Comparison of ENCODE assay signal across 13 cellular contexts in the genomic region with DNA sequence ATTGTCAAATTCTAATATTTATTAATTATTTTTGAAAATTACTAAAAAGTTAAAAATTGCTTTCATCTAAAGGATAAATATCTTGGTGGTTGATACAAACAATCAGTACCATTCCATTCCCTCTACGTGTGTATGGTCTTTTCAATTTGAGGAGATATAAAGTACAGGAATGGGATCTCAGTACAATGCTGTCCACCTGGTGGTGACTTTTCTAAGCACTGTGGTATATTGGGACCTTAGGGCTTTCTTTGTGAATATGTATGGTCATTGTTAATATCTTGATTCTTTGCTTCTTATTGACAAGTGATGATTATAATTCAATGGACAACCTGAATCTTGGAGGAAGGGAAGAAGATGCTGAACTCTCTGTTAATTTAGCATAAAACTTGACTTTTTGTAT.
A peak's percentile ranks its signal among the peaks of the same experiment; 100 is the strongest.
DNase-seq lines count a peak whose midpoint lies in the region; ATAC-seq and TF ChIP-seq lines count a peak whose summit lies in the region.
"Had no signal": no experiment of that assay in that cellular context is flagged by ENCODE, and none has a peak within 500 bp of the region (broad histone marks: within the 10 kb centered on the region; RNA-seq: fewer than 3 reads in every experiment).

No MANE protein-coding gene starts in this region.

- H3K9me3 Mint-ChIP-seq in MCF 10A (ENCODE audit: unreplicated experiment) = no peaks in the 10 kb centered on the region

- ATAC-seq in HG03108 (IDR thresholded peaks at IDR 0.05; ENCODE audit: unreplicated experiment) = no peak
- ATAC-seq: mucosa of descending colon; stimulated activated naive B cell treated with anti-CD40 and anti-IgM and Interleukin-4, amounts not matched to agents 10 μg/mL and 1 μg/mL and 100 μg/mL, for 72 hours had no signal

- 87% methylated on average over 1 of the region's 1 CpG for WGBS in SK-N-SH (ENCODE audit: low lambda C conversion rate)
- 85 to 93% methylated on average over 1 of the region's 1 CpG for WGBS in transverse colon (ENCODE audit: low coverage in 1 of 2), 2 donors

- H3K4me1 ChIP-seq in breast epithelium (no peaks in the 10 kb centered on the region), SK-N-SH (ENCODE audit: control insufficient read depth in 1 of 2, insufficient read depth in 2 of 2, low read depth in 1 of 2, low read length in 1 of 2) (no peaks in the 10 kb centered on the region), transverse colon (no peaks in the 10 kb centered on the region)

- H3K27ac Mint-ChIP-seq in MCF 10A (ENCODE audit: low read depth, unreplicated experiment) = no peak overlapping the region
- H3K27ac Mint-ChIP-seq: B cell; stimulated activated naive B cell treated with anti-CD40 and anti-IgM and Interleukin-4, amounts not matched to agents 10 μg/mL and 1 μg/mL and 100 μg/mL, for 72 hours had no signal

- in situ Hi-C loops in transverse colon (cut with MboI; ENCODE audit: low pct_ligation_motif_present in 1 of 4, low pct_unique_long_range_greater_than_20kb in 1 of 4, low sequenced_read_pairs in 3 of 4) = no loop called here

- POLR2A ChIA-PET in MCF 10A (lab: Yijun Ruan, JAX) = interaction anchor here (1.0 kb wide), 1 partner anchor 12 kb away, joined by 3 read pairs; no protein-coding TSS in a partner anchor
- POLR2A ChIA-PET in SK-N-SH (lab: Yijun Ruan, JAX) = no interaction called here

- H3F3A ChIP-seq in SK-N-SH (replicated peaks; ENCODE audit: insufficient read depth) = no peaks in the 10 kb centered on the region

- BruUV-seq in MCF 10A (replicated peaks; lab: Mats Ljungman, UMichigan) = no TSS peak

- H3K4me3 ChIP-seq in breast epithelium (no peak overlapping the region), SK-N-SH (ENCODE audit: low read depth in 2 of 2, low read length in 1 of 2) (no peak overlapping the region), fibroblast of villous mesenchyme (ENCODE audit: low read depth, low read length) (no peak overlapping the region), transverse colon (no peak overlapping the region)
- H3K4me3 ChIP-seq: mucosa of descending colon had no signal

- no peak for TF ChIP-seq POLR2A in breast epithelium (IDR thresholded peaks at IDR 0.05)
- no peak for TF ChIP-seq POLR2A in transverse colon (IDR thresholded peaks at IDR 0.05)

- CTCF ChIA-PET in MCF 10A (lab: Yijun Ruan, JAX) = interaction anchor here (0.7 to 1.1 kb wide), 2 partner anchors 13 to 672 kb away, joined by 3 read pairs; no protein-coding TSS in a partner anchor
- CTCF ChIA-PET in SK-N-SH (lab: Yijun Ruan, JAX) = no interaction called here

- H3K4me2 ChIP-seq in SK-N-SH = no peak overlapping the region

- H4K20me1 ChIP-seq in SK-N-SH (ENCODE audit: insufficient read depth) = no peaks in the 10 kb centered on the region

- H3K27me3 ChIP-seq in breast epithelium (no peaks in the 10 kb centered on the region), SK-N-SH (ENCODE audit: insufficient read depth) (no peaks in the 10 kb centered on the region), transverse colon (no peaks in the 10 kb centered on the region)

- TF ChIP-seq CTCF in MCF 10A (IDR thresholded peaks at IDR 0.05; ENCODE audit: unreplicated experiment) = peak; percentile 23
- TF ChIP-seq CTCF in breast epithelium (IDR thresholded peaks at IDR 0.05) = no peak
- TF ChIP-seq CTCF in SK-N-SH (IDR thresholded peaks at IDR 0.05) = peak; percentile 44
- peak; percentile 26 for TF ChIP-seq CTCF in fibroblast of villous mesenchyme (IDR thresholded peaks at IDR 0.05; ENCODE audit: insufficient read depth, low read depth, low read length)
- peak; percentile 10 to 35 (median 24) for TF ChIP-seq CTCF in transverse colon (IDR thresholded peaks at IDR 0.05)

- H3K79me2 ChIP-seq in SK-N-SH (ENCODE audit: insufficient read depth) = no peaks in the 10 kb centered on the region

- H3K27me3 Mint-ChIP-seq in MCF 10A (ENCODE audit: insufficient read depth, unreplicated experiment) = no peaks in the 10 kb centered on the region
- H3K27me3 Mint-ChIP-seq: B cell; stimulated activated naive B cell treated with anti-CD40 and anti-IgM and Interleukin-4, amounts not matched to agents 10 μg/mL and 1 μg/mL and 100 μg/mL, for 72 hours had no signal

- no peaks in the 10 kb centered on the region for H3K9me2 ChIP-seq in SK-N-SH

- H3K36me3 Mint-ChIP-seq in MCF 10A (ENCODE audit: insufficient read depth, unreplicated experiment) = peaks cover 24% of the 10 kb centered on the region

- H3K4me3 Mint-ChIP-seq in MCF 10A (ENCODE audit: unreplicated experiment) = no peak overlapping the region
- H3K4me3 Mint-ChIP-seq: B cell; stimulated activated naive B cell treated with anti-CD40 and anti-IgM and Interleukin-4, amounts not matched to agents 10 μg/mL and 1 μg/mL and 100 μg/mL, for 72 hours had no signal

- intact Hi-C loops in MCF 10A (cut with micrococcal nuclease) (loop anchor here (5.0 kb wide), 1 partner anchor 185 kb away; the partner anchor contains the start of genes CARF and WDR12), breast epithelium (cut with DNase I; ENCODE audit: low total_unique reads) (no loop called here), transverse colon (cut with DNase I; ENCODE audit: low total_unique reads) (no loop called here)

- H3K9me3 ChIP-seq in breast epithelium = no peaks in the 10 kb centered on the region
- H3K9me3 ChIP-seq in SK-N-SH = no peaks in the 10 kb centered on the region
- H3K9me3 ChIP-seq in transverse colon = no peaks in the 10 kb centered on the region
- H3K9me3 ChIP-seq: mucosa of descending colon had no signal

- TF ChIP-seq RAD21 in SK-N-SH (IDR thresholded peaks at IDR 0.05; ENCODE audit: low read length) = no peak; the same call in 1 of the 2 replicates

- H3K27ac ChIP-seq in breast epithelium = no peak overlapping the region
- H3K27ac ChIP-seq in SK-N-SH (ENCODE audit: low read depth in 2 of 2, low read length in 1 of 2) = no peak overlapping the region
- no peak overlapping the region for H3K27ac ChIP-seq in transverse colon

- no peak overlapping the region for H2AFZ ChIP-seq in SK-N-SH (ENCODE audit: low read depth)

- no peak for TF ChIP-seq EP300 in SK-N-SH (IDR thresholded peaks at IDR 0.05; ENCODE audit: borderline replicate concordance in 1 of 2, low read depth in 1 of 2, low read length in 1 of 2)
- TF ChIP-seq EP300 in transverse colon (IDR thresholded peaks at IDR 0.05; ENCODE audit: low read depth) = no peak

- no peak overlapping the region for H3K9ac ChIP-seq in SK-N-SH

- H3K36me3 ChIP-seq in breast epithelium (no peaks in the 10 kb centered on the region), SK-N-SH (replicated peaks in 1 of 2; ENCODE audit: control insufficient read depth in 1 of 2, insufficient read depth in 2 of 2, low read length in 1 of 2) (peaks cover 0 to 36% of the 10 kb centered on the region in 2 experiments), transverse colon (peaks cover 0 to 28% (median 11%) of the 10 kb centered on the region in 4 donors)

- H3K4me1 Mint-ChIP-seq in MCF 10A (ENCODE audit: insufficient read depth, unreplicated experiment) = no peaks in the 10 kb centered on the region
- H3K4me1 Mint-ChIP-seq: B cell; stimulated activated naive B cell treated with anti-CD40 and anti-IgM and Interleukin-4, amounts not matched to agents 10 μg/mL and 1 μg/mL and 100 μg/mL, for 72 hours had no signal

- peak; percentile 24 for DNase-seq in MCF 10A (ENCODE audit: unreplicated experiment)
- no peak for DNase-seq in breast epithelium (ENCODE audit: low spot score in 2 of 2)
- DNase-seq in SK-N-SH = peak; percentile 10
- DNase-seq in fibroblast of villous mesenchyme (ENCODE audit: low read depth) = no peak
- no peak for DNase-seq in transverse colon
- DNase-seq in mesenteric fat pad (ENCODE audit: low spot score) = no peak
- no peak for DNase-seq in ureter (ENCODE audit: low spot score)
- DNase-seq: activated CD4-positive, alpha-beta T cell treated with anti-CD3 and anti-CD28 coated beads for 1 hour; MV-4-11; stimulated activated naive B cell treated with anti-CD40 and anti-IgM and Interleukin-4, amounts not matched to agents 10 μg/mL and 1 μg/mL and 100 μg/mL, for 72 hours had no signal

TF ChIP-seq in SK-N-SH, 30 proteins besides CTCF, POLR2A, EP300 and RAD21:
- TF ChIP-seq MXI1 (IDR thresholded peaks at IDR 0.05; ENCODE audit: low read depth, low read length) = no peak
- TF ChIP-seq RFX5 (IDR thresholded peaks at IDR 0.05; ENCODE audit: low read length) = no peak
- TF ChIP-seq SMC3 (IDR thresholded peaks at IDR 0.05; ENCODE audit: low read depth, low read length) = no peak
- no peak for TF ChIP-seq GABPA (IDR thresholded peaks at IDR 0.05; ENCODE audit: low read depth)
TF ChIP-seq in SK-N-SH: peak in this region for 0.

Comparison
In these comparisons a context has a peak if more than half of its experiments do, and no peak if none do; other contexts are left out.
1. DNase-seq: peak in MCF 10A (single experiment) and SK-N-SH (single experiment); none in breast epithelium (0 of 2), fibroblast of villous mesenchyme (single experiment), transverse colon (single experiment), mesenteric fat pad (single experiment) and ureter (single experiment).
2. CTCF ChIP-seq: peak in MCF 10A (single experiment), SK-N-SH (single experiment), fibroblast of villous mesenchyme (single experiment) and transverse colon (5 of 5); none in breast epithelium (0 of 3).